ENCODE assay signal across 8 cellular contexts in the genomic region with DNA sequence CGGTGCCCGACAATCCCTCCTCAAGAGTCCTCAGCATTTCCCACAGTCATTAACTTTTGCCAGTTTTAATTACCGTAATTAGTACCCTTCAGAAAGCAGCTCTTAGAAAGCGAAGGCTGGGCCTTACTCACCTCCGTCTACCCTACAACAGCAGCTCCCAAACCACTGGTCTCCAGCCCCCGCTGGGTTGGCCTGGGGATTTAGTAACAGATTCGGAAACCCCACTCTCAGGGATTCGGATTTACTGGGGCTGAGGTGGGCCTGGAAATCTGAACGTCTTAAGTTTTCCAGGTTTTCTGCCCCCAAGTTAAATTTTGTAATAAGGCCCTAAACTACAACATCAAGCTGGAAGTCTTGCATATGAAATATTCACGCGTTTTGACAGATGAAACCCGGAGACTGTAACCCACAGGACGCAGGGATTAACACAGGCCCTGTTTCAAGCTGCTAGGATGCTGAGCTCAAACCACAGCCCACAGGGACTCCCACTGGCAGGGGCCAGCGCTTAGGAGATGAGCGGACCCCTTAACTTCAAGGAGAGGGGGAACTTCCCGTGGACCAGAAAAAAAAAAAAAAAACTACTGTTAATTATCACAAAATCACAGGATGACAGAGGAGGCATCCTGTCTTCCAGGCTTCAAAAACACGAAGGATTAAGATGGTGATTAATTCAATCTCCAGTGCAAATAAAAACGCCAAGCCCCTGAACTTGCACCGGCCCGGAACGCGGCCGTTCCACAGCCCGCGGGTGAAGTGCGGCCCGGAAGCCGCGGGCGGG. TPM values are rescaled to one million over a fixed set of nuclear protein-coding genes. Genes with fewer than 3 reads are reported as not detected.
DNase-seq lines count a peak whose midpoint lies in the region; ATAC-seq, FAIRE-seq and TF ChIP-seq lines count a peak whose summit lies in the region.

No MANE protein-coding gene starts in this region.

- H3K27me3 ChIP-seq in SU-DHL-6 (ENCODE audit: low read length) (no peaks in the 10 kb centered on the region), endothelial cell of umbilical vein (ENCODE audit: control insufficient read depth in 2 of 2, insufficient read depth in 2 of 2, low read length in 2 of 2) (peaks cover 3 to 5% of the 10 kb centered on the region in 2 experiments)

- H3K4me1 ChIP-seq in endothelial cell of umbilical vein (ENCODE audit: control insufficient read depth, extremely low read depth, insufficient read depth, low read length) = peaks cover 12% of the 10 kb centered on the region

- H3K79me2 ChIP-seq in SU-DHL-6 (ENCODE audit: insufficient read depth, low read length) (peaks cover 56% of the 10 kb centered on the region), endothelial cell of umbilical vein (ENCODE audit: control insufficient read depth, insufficient read depth, low read length) (peaks cover 59% of the 10 kb centered on the region)

- peaks cover 9% of the 10 kb centered on the region for H3K9me3 Mint-ChIP-seq in neural crest cell

- peaks cover 7% of the 10 kb centered on the region for H3K27me3 Mint-ChIP-seq in neural crest cell (ENCODE audit: low read depth)

- peak overlapping the region; percentile 85 for H3K27ac Mint-ChIP-seq in neural crest cell (ENCODE audit: unreplicated experiment)

- H3K4me2 ChIP-seq in SU-DHL-6 (ENCODE audit: low read depth, low read length, poor library complexity, severe bottlenecking) (peak overlapping the region; percentile 94), endothelial cell of umbilical vein (ENCODE audit: insufficient read depth, low read length) (peak overlapping the region; percentile 84)

- H3K36me3 ChIP-seq in SU-DHL-6 (ENCODE audit: low read length) (no peaks in the 10 kb centered on the region), endothelial cell of umbilical vein (ENCODE audit: control insufficient read depth in 2 of 2, extremely low read depth in 1 of 2, insufficient read depth in 2 of 2, low read length in 2 of 2) (no peaks in the 10 kb centered on the region)

- H3K27ac ChIP-seq in SU-DHL-6 (ENCODE audit: low read depth, low read length) (peak overlapping the region; percentile 64), endothelial cell of umbilical vein (ENCODE audit: insufficient read depth, low read depth, low read length) (peak overlapping the region; percentile 79)

- H2AFZ ChIP-seq in SU-DHL-6 (ENCODE audit: low read depth, low read length, severe bottlenecking) = no peak overlapping the region
- H2AFZ ChIP-seq in endothelial cell of umbilical vein (ENCODE audit: low read depth, low read length) = peak overlapping the region; percentile 70

- no peak for ATAC-seq in GM21737 (IDR thresholded peaks at IDR 0.05; ENCODE audit: unreplicated experiment)

- H3K9me3 ChIP-seq in SU-DHL-6 (ENCODE audit: insufficient read depth, low read length) (no peaks in the 10 kb centered on the region), endothelial cell of umbilical vein (replicated peaks; ENCODE audit: control insufficient read depth, insufficient read depth, low read length) (no peaks in the 10 kb centered on the region)

- H3K9me2 ChIP-seq in SU-DHL-6 (replicated peaks; ENCODE audit: insufficient read depth, low read length) = no peaks in the 10 kb centered on the region

- CTCF ChIA-PET in endothelial cell of umbilical vein (lab: Charles Lee) = interaction anchor here (0.8 to 2.5 kb wide), 5 partner anchors 13 to 344 kb away, joined by 3 to 21 read pairs (median 3); no protein-coding TSS in a partner anchor

- dilution Hi-C loops in endothelial cell of umbilical vein (cut with MboI; ENCODE audit: extremely low pct_ligation_motif_present, low sequenced_read_pairs) = no loop called here

- H3K36me3 Mint-ChIP-seq in neural crest cell (ENCODE audit: low read depth) = peaks cover 13% of the 10 kb centered on the region

- POLR2A ChIA-PET in endothelial cell of umbilical vein (lab: Charles Lee) = interaction anchor here (0.6 to 0.7 kb wide), 2 partner anchors 222 to 1621 kb away, joined by 3 to 4 read pairs; no protein-coding TSS in a partner anchor

- H3K4me3 ChIP-seq in SU-DHL-6 (ENCODE audit: insufficient read depth, low read length, poor library complexity, severe bottlenecking) = peak overlapping the region; percentile 70
- peak overlapping the region; percentile 83 to 91 (median 87) for H3K4me3 ChIP-seq in endothelial cell of umbilical vein (replicated peaks in 1 of 3; ENCODE audit: insufficient read depth in 1 of 3, low read depth in 1 of 3, low read length in 3 of 3)

- FAIRE-seq in GM19239 (lab: Jason Lieb, UNC) (peak; percentile 37), endothelial cell of umbilical vein (lab: Jason Lieb, UNC) (peak; percentile 65)

- intact Hi-C loops in endothelial cell of umbilical vein (cut with micrococcal nuclease) = loop anchor here (1.0 to 2.0 kb wide), 3 partner anchors 33 to 60 kb away; a partner anchor contains a TSS

- no peaks in the 10 kb centered on the region for H3F3A ChIP-seq in SU-DHL-6 (ENCODE audit: insufficient read depth)

- DNase-seq in AG08396 (ENCODE audit: low spot score) = peak; percentile 51
- DNase-seq in GM19239 (ENCODE audit: insufficient read length, low spot score) = peak; percentile 41
- peak; percentile 39 for DNase-seq in endothelial cell of umbilical vein (ENCODE audit: low read depth, low spot score)
- DNase-seq in neural crest cell (ENCODE audit: low read depth, low spot score) = no peak
- no peak for DNase-seq in GF-D8 (lab: John Stamatoyannopoulos, UW)
- no peak for DNase-seq in T-helper 9 cell

- peak overlapping the region; percentile 94 for H3K4me3 Mint-ChIP-seq in neural crest cell

- TSS peak; percentile 29 for BruUV-seq in endothelial cell of umbilical vein (replicated peaks; lab: Mats Ljungman, UMichigan)

- peaks cover 41% of the 10 kb centered on the region for H3K4me1 Mint-ChIP-seq in neural crest cell

- peaks cover 35% of the 10 kb centered on the region; the same call in 1 of the 2 replicates for H4K20me1 ChIP-seq in SU-DHL-6 (ENCODE audit: low read depth, low read length)
- H4K20me1 ChIP-seq in endothelial cell of umbilical vein (replicated peaks; ENCODE audit: control insufficient read depth, extremely low read depth, insufficient read depth, low read length) = no peaks in the 10 kb centered on the region

- TF ChIP-seq POLR2A in endothelial cell of umbilical vein (IDR thresholded peaks at IDR 0.05; ENCODE audit: low read depth, low read length) = no peak

- H3K9ac ChIP-seq in SU-DHL-6 (ENCODE audit: low read length) = peak overlapping the region; percentile 90
- peak overlapping the region; percentile 92 for H3K9ac ChIP-seq in endothelial cell of umbilical vein (replicated peaks; ENCODE audit: extremely low read depth, insufficient read depth, low read length)

- H3K9me1 ChIP-seq in endothelial cell of umbilical vein (replicated peaks; ENCODE audit: control insufficient read depth, extremely low read depth, insufficient read depth, low read length) = no peaks in the 10 kb centered on the region

- TF ChIP-seq CTCF in SU-DHL-6 (IDR thresholded peaks at IDR 0.05; ENCODE audit: insufficient read depth, low read length, poor library complexity, severe bottlenecking) (no peak), endothelial cell of umbilical vein (IDR thresholded peaks at IDR 0.05; ENCODE audit: extremely low read depth in 1 of 2, insufficient read depth in 1 of 2, low read depth in 1 of 2, low read length in 2 of 2) (no peak), neural crest cell (conservative IDR thresholded peaks at IDR 0.05) (no peak)

TF ChIP-seq in endothelial cell of umbilical vein, 7 proteins besides CTCF, POLR2A, EP300 and RAD21 (continues in another document):
- no peak for TF ChIP-seq FOS (IDR thresholded peaks at IDR 0.05; ENCODE audit: borderline replicate concordance, insufficient read depth, low read length)
- TF ChIP-seq GATA2 (IDR thresholded peaks at IDR 0.05; ENCODE audit: insufficient read depth, insufficient read length, low read depth, low read length) = no peak
- TF ChIP-seq, protein P1, sequence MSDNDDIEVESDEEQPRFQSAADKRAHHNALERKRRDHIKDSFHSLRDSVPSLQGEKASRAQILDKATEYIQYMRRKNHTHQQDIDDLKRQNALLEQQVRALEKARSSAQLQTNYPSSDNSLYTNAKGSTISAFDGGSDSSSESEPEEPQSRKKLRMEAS (IDR thresholded peaks at IDR 0.05; ENCODE audit: insufficient read depth, insufficient read length) = no peak
- no peak for TF ChIP-seq MYC (IDR thresholded peaks at IDR 0.05; ENCODE audit: low read depth, low read length)
- TF ChIP-seq JUN (IDR thresholded peaks at IDR 0.05; ENCODE audit: borderline replicate concordance, insufficient read depth, insufficient read length, low read depth) = no peak

RNA-seq across cellular contexts. Expression of a gene that starts 1.0 kb away (rescaled TPM):
- total RNA-seq in endothelial cell of umbilical vein = 47.5 and 49.2 TPM in 2 replicates
- polyA plus RNA-seq in endothelial cell of umbilical vein = 37.8 and 49.8 TPM in 2 replicates
- 34.5 and 35.5 TPM in 2 replicates for polyA plus RNA-seq in endothelial cell of umbilical vein (2011; cell fraction: cytosol; rRNA removed)
- 109 and 114 TPM in 2 replicates for polyA plus RNA-seq in endothelial cell of umbilical vein (2011; cell fraction: nucleus; rRNA removed)
- polyA plus RNA-seq in endothelial cell of umbilical vein (2012) = 24.5 and 32.8 TPM in 2 replicates
- 42.0 and 47.4 TPM in 2 replicates for polyA minus RNA-seq in endothelial cell of umbilical vein
- polyA minus RNA-seq in endothelial cell of umbilical vein (2011; cell fraction: cytosol; rRNA and poly(A)+ RNA removed) = 16.5 TPM
- polyA minus RNA-seq in endothelial cell of umbilical vein (2011; cell fraction: nucleus; rRNA and poly(A)+ RNA removed) = 49.9 and 52.2 TPM in 2 replicates
- 63.2 and 65.8 TPM in 2 replicates for total RNA-seq in neural crest cell

RNA-seq across cellular contexts. Expression of a gene that starts 37.3 kb away (rescaled TPM):
- total RNA-seq in endothelial cell of umbilical vein (5.1 and 5.4 TPM in 2 replicates), neural crest cell (143 and 152 TPM in 2 replicates)
- polyA plus RNA-seq in endothelial cell of umbilical vein = 2.2 and 4.3 TPM in 2 replicates
- polyA plus RNA-seq in endothelial cell of umbilical vein (2011; cell fraction: cytosol; rRNA removed) = 1.9 and 2.1 TPM in 2 replicates
- 2.3 and 2.8 TPM in 2 replicates for polyA plus RNA-seq in endothelial cell of umbilical vein (2011; cell fraction: nucleus; rRNA removed)
- polyA plus RNA-seq in endothelial cell of umbilical vein (2012) = 0.98 and 1.0 TPM in 2 replicates
- 0.51 and 2.0 TPM in 2 replicates for polyA minus RNA-seq in endothelial cell of umbilical vein
- 2.3 TPM for polyA minus RNA-seq in endothelial cell of umbilical vein (2011; cell fraction: cytosol; rRNA and poly(A)+ RNA removed)
- 0.87 TPM in 1 of 2 replicates, not detected in the other for polyA minus RNA-seq in endothelial cell of umbilical vein (2011; cell fraction: nucleus; rRNA and poly(A)+ RNA removed)

RNA-seq across cellular contexts. Expression of a gene that starts 43.7 kb away (rescaled TPM):
- 0.46 and 1.2 TPM in 2 replicates for total RNA-seq in endothelial cell of umbilical vein
- polyA plus RNA-seq in endothelial cell of umbilical vein = 0.48 and 0.65 TPM in 2 replicates
- 0.30 and 0.79 TPM in 2 replicates for polyA plus RNA-seq in endothelial cell of umbilical vein (2011; cell fraction: cytosol; rRNA removed)
- polyA plus RNA-seq in endothelial cell of umbilical vein (2011; cell fraction: nucleus; rRNA removed) = 0.82 and 1.0 TPM in 2 replicates
- polyA plus RNA-seq in endothelial cell of umbilical vein (2012) = 0.21 and 0.41 TPM in 2 replicates
- 0.34 and 0.91 TPM in 2 replicates for polyA minus RNA-seq in endothelial cell of umbilical vein
- 1.6 TPM for polyA minus RNA-seq in endothelial cell of umbilical vein (2011; cell fraction: cytosol; rRNA and poly(A)+ RNA removed)
- polyA minus RNA-seq in endothelial cell of umbilical vein (2011; cell fraction: nucleus; rRNA and poly(A)+ RNA removed) = not detected in 2 replicates
- total RNA-seq in neural crest cell = 2.6 and 2.8 TPM in 2 replicates

Comparison
In these comparisons a context has a peak if more than half of its experiments do, and no peak if none do; other contexts are left out.
1. DNase-seq: peak in AG08396 (single experiment), GM19239 (single experiment) and endothelial cell of umbilical vein (single experiment); none in neural crest cell (single experiment), GF-D8 (single experiment) and T-helper 9 cell (single experiment).
2. RNA of a gene that starts 37.3 kb away (total RNA-seq): 143 to 152 TPM in neural crest cell; 5.1 to 5.4 TPM in endothelial cell of umbilical vein; every median in the first group is over 10 times any median in the second.